ENCODE assay signal across 13 cellular contexts in the genomic region with DNA sequence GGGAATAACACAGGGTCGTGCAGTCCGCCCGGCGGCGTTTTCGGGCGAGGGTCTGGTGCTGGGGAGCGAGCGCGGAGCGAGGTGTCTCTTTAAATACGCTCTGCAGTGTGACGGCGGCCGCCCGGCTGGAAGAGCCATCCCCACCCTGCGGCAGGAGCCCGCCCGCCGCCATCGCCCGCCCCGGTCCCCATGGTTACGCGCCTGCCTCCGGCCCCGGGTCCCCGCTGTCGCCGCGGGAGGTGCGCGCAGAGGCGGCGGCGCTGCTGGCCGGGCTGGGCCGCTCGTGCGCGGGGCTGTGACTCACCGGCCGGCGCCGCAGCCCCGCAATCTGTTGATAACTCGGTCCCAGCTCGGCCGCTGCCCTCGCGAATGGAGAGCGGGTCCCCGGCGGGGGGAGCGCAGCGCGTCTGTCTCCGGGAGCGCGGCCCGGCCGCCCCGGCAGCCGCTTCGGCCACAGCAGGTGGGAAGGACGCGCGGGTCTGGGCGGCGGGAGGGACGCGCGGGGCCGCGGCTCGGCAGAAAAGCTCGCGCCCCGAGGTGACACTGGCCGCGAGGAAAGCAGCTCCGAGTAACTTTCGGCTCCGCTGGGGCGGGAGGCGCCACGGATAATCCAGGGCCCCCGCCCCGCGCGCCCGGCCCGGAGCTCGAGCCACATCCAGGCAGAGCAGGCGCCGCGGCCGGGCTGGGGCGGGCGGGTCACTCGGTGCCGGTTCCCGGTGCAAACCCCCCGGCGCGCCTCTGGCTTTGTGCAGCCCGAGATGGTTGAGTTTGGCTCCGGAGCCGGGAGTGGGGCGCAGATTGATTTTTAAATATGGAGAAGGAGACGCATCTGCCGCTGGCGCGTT. TPM values are rescaled to one million over a fixed set of nuclear protein-coding genes. Genes with fewer than 3 reads are reported as not detected.
A peak's percentile ranks its signal among the peaks of the same experiment; 100 is the strongest.
DNase-seq lines count a peak whose midpoint lies in the region; ATAC-seq and TF ChIP-seq lines count a peak whose summit lies in the region.
"Had no signal": no experiment of that assay in that cellular context is flagged by ENCODE, and none has a peak within 500 bp of the region (broad histone marks: within the 10 kb centered on the region; RNA-seq: fewer than 3 reads in every experiment).

A gene with protein sequence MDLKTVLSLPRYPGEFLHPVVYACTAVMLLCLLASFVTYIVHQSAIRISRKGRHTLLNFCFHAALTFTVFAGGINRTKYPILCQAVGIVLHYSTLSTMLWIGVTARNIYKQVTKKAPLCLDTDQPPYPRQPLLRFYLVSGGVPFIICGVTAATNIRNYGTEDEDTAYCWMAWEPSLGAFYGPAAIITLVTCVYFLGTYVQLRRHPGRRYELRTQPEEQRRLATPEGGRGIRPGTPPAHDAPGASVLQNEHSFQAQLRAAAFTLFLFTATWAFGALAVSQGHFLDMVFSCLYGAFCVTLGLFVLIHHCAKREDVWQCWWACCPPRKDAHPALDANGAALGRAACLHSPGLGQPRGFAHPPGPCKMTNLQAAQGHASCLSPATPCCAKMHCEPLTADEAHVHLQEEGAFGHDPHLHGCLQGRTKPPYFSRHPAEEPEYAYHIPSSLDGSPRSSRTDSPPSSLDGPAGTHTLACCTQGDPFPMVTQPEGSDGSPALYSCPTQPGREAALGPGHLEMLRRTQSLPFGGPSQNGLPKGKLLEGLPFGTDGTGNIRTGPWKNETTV (plus strand): TSS at position 246 of the 845 bp plus-strand sequence. CDS start 986 bp downstream, outside the sequence.

- peaks cover 2% of the 10 kb centered on the region for H3K4me1 Mint-ChIP-seq in mesothelial cell of epicardium
- H3K4me1 Mint-ChIP-seq: activated T-helper 17 cell treated with anti-CD3 and anti-CD28 coated beads, Interleukin-2, amount 50 U/mL, for 72 hours had no signal

- H3K4me3 Mint-ChIP-seq in mesothelial cell of epicardium = peak within 1 kb of the TSS; percentile 56
- H3K4me3 Mint-ChIP-seq: activated T-helper 17 cell treated with anti-CD3 and anti-CD28 coated beads, Interleukin-2, amount 50 U/mL, for 72 hours had no signal

- peak within 1 kb of the TSS; percentile 61 for H3K4me3 ChIP-seq in coronary artery

- H3K27ac Mint-ChIP-seq in mesothelial cell of epicardium = no peak within 1 kb of the TSS
- H3K27ac Mint-ChIP-seq: activated T-helper 17 cell treated with anti-CD3 and anti-CD28 coated beads, Interleukin-2, amount 50 U/mL, for 72 hours had no signal

- no peaks in the 10 kb centered on the region for H3K9me3 Mint-ChIP-seq in mesothelial cell of epicardium
- H3K9me3 Mint-ChIP-seq: activated T-helper 17 cell treated with anti-CD3 and anti-CD28 coated beads, Interleukin-2, amount 50 U/mL, for 72 hours had no signal

- peak; percentile 39 for DNase-seq in AG20443 (ENCODE audit: low spot score)
- DNase-seq in HEK293T (ENCODE audit: extremely low spot score) = peak; percentile 72
- DNase-seq in coronary artery (ENCODE audit: low spot score) = no peak
- no peak for DNase-seq in mesothelial cell of epicardium (ENCODE audit: low spot score in 2 of 2, unreplicated experiment in 2 of 2)
- no peak for DNase-seq in SW 1271 (lab: John Stamatoyannopoulos, UW)
- DNase-seq: NCI-H82; stimulated activated CD4-positive, alpha-beta T cell treated with anti-CD3 and anti-CD28 coated beads, Interleukin-2, amount 100 ng/mL, for 48 hours had no signal

- no peak for ATAC-seq in HG03521 (IDR thresholded peaks at IDR 0.05; ENCODE audit: unreplicated experiment)
- no peak for ATAC-seq in HG02678 (IDR thresholded peaks at IDR 0.05; ENCODE audit: unreplicated experiment)
- ATAC-seq in HG02588 (IDR thresholded peaks at IDR 0.05; ENCODE audit: unreplicated experiment) = no peak
- ATAC-seq: activated T-helper 17 cell treated with anti-CD3 and anti-CD28 coated beads, Interleukin-2, amount 50 U/mL, for 72 hours; HCT116 had no signal

- H3K36me3 Mint-ChIP-seq in mesothelial cell of epicardium = no peaks in the 10 kb centered on the region

- no peak within 1 kb of the TSS for H3K27ac ChIP-seq in coronary artery
- H3K27ac ChIP-seq: epithelial cell of prostate had no signal

- POLR2A ChIA-PET in HEK293T (lab: Yijun Ruan, JAX) = no interaction called here

- CTCF ChIA-PET in HEK293T (lab: Yijun Ruan, JAX) = no interaction called here

- TF ChIP-seq CTCF in coronary artery (IDR thresholded peaks at IDR 0.05) (no peak), mesothelial cell of epicardium (IDR thresholded peaks at IDR 0.05; ENCODE audit: unreplicated experiment) (no peak)

- H3K27me3 Mint-ChIP-seq in mesothelial cell of epicardium (ENCODE audit: low read depth) = peaks cover 84% of the 10 kb centered on the region

TF ChIP-seq in HEK293T, 16 proteins besides CTCF, POLR2A, EP300 and RAD21:
- no peak for TF ChIP-seq NFRKB (IDR thresholded peaks at IDR 0.05)
- no peak for TF ChIP-seq FOXK2 (IDR thresholded peaks at IDR 0.05)
- no peak for TF ChIP-seq HDGF (IDR thresholded peaks at IDR 0.05; ENCODE audit: borderline replicate concordance)
- no peak for TF ChIP-seq TARDBP (IDR thresholded peaks at IDR 0.05)
- TF ChIP-seq BHLHE40 (IDR thresholded peaks at IDR 0.05; ENCODE audit: borderline replicate concordance) = no peak
- no peak for TF ChIP-seq ELF4 (IDR thresholded peaks at IDR 0.05)
- no peak for TF ChIP-seq SP1 (IDR thresholded peaks at IDR 0.05)
- TF ChIP-seq FOXM1 (IDR thresholded peaks at IDR 0.05; ENCODE audit: borderline replicate concordance) = no peak
- no peak for TF ChIP-seq LEF1 (IDR thresholded peaks at IDR 0.05; ENCODE audit: borderline replicate concordance)
- no peak for TF ChIP-seq CTBP1 (IDR thresholded peaks at IDR 0.05; ENCODE audit: borderline replicate concordance)
- no peak for TF ChIP-seq ARNT (IDR thresholded peaks at IDR 0.05)
- no peak for TF ChIP-seq SUZ12 (IDR thresholded peaks at IDR 0.05)
- TF ChIP-seq, protein P1, sequence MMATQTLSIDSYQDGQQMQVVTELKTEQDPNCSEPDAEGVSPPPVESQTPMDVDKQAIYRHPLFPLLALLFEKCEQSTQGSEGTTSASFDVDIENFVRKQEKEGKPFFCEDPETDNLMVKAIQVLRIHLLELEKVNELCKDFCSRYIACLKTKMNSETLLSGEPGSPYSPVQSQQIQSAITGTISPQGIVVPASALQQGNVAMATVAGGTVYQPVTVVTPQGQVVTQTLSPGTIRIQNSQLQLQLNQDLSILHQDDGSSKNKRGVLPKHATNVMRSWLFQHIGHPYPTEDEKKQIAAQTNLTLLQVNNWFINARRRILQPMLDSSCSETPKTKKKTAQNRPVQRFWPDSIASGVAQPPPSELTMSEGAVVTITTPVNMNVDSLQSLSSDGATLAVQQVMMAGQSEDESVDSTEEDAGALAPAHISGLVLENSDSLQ (IDR thresholded peaks at IDR 0.05) = no peak
- no peak for TF ChIP-seq L3MBTL2 (conservative IDR thresholded peaks at IDR 0.05)

RNA-seq across cellular contexts. Expression of the gene that starts here (rescaled TPM):
- total RNA-seq in mesothelial cell of epicardium = not detected in 3 replicates
- total RNA-seq: activated T-helper 17 cell treated with anti-CD3 and anti-CD28 coated beads, Interleukin-2, amount 50 U/mL, for 72 hours had no signal

Comparison
In these comparisons a context has a peak if more than half of its experiments do, and no peak if none do; other contexts are left out.
1. DNase-seq: peak in AG20443 (single experiment) and HEK293T (single experiment); none in coronary artery (single experiment), mesothelial cell of epicardium (0 of 2) and SW 1271 (0 of 2).